21 cellular contexts compared by ENCODE assay signal in genomic region chr4:150574678-150575077, GRCh38. TPM values are rescaled to one million over a fixed set of nuclear protein-coding genes. Genes with fewer than 3 reads are reported as not detected.
"Had no signal": no experiment of that assay in that cellular context is flagged by ENCODE, and none has a peak within 500 bp of the region (broad histone marks: within the 10 kb centered on the region; RNA-seq: fewer than 3 reads in every experiment).

No MANE protein-coding gene starts in this region.

- FAIRE-seq: RCC 7860 had no signal

- H3K4me1 ChIP-seq: SJSA1 had no signal

- H3K27ac ChIP-seq: SJSA1 had no signal

- H3K4me3 ChIP-seq: SJSA1 had no signal

- ATAC-seq: activated CD4-positive, CD25-positive, alpha-beta regulatory T cell treated with anti-CD3 and anti-CD28 coated beads, Interleukin-2, amount 50 U/mL, for 24 hours; activated CD8-positive, alpha-beta T cell treated with anti-CD3 and anti-CD28 coated beads, Interleukin-2, amount 10 ng/mL, durations not matched to agents 7 days and 5 days; activated naive CD8-positive, alpha-beta T cell treated with anti-CD3 and anti-CD28 coated beads, Interleukin-2, amount 50 U/mL, for 24 hours; PC-3 had no signal

- H3K36me3 ChIP-seq: SJSA1 had no signal

- H3K9me3 ChIP-seq: SJSA1 had no signal

- DNase-seq: activated CD4-positive, alpha-beta T cell treated with anti-CD3 and anti-CD28 coated beads for 48 hours; activated CD4-positive, alpha-beta T cell treated with anti-CD3 and anti-CD28 coated beads, Interleukin-2, amount 50 U/mL, for 4 hours; activated CD8-positive, alpha-beta memory T cell treated with anti-CD3 and anti-CD28 coated beads, Interleukin-2, amount 50 U/mL, for 48 hours; activated CD8-positive, alpha-beta T cell treated with anti-CD3 and anti-CD28 coated beads, Interleukin-2, amount 10 ng/mL, durations not matched to agents 7 days and 5 days; activated naive CD4-positive, alpha-beta T cell; activated naive CD8-positive, alpha-beta T cell treated with anti-CD3 and anti-CD28 coated beads, Interleukin-2, amount 50 U/mL, for 24 hours; activated T-cell treated with anti-CD3 and anti-CD28 coated beads, Interleukin-2, amount 50 U/mL, for 1 hour; amygdala; Karpas-422; NCI-H1105; NCI-H1436; NCI-H1694 treated with DMSO at 0.1 percent for 48 hours; NCI-H2029 treated with DMSO at 0.1 percent for 48 hours; NCI-H345; NCI-H510A; NCI-H526 treated with DMSO at 0.1 percent for 48 hours; PC-3; SHP77 had no signal

RNA-seq across cellular contexts. Expression of gene MAB21L2, which starts 7.3 kb away (rescaled TPM):
- total RNA-seq: activated CD8-positive, alpha-beta T cell treated with anti-CD3 and anti-CD28 coated beads, Interleukin-2, amount 10 ng/mL, durations not matched to agents 7 days and 5 days; PC-3; SJSA1 had no signal
